ENCODE assay signal across 8 cellular contexts in the genomic region with DNA sequence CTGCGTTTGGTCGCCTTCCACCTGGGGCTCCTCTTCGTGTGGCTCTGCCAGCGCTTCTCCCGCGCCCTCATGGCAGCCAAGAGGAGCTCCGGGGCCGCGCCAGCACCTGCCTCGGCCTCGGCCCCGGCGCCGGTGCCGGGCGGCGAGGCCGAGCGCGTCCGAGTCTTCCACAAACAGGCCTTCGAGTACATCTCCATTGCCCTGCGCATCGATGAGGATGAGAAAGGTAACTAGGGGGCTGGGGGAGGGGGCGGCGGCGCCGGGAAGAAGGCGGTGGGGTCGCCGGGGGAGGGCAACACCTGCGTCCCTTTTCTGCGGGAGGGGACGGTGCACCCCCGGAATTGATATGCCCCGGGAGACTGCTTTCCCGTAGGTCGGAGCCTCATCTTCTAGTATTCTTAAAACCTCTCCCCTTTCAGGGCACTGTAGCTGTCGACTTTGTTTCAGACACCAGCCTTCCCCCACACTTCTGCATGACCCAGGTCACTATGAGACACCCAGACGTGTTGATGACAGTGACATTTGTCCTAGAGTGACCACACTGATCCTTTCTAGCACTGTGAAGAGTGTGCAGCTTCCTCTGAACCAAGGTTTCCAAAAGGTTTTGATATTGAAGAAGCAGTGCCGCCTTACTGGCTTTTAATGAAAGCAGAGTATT. TPM values are rescaled to one million over a fixed set of nuclear protein-coding genes. Genes with fewer than 3 reads are reported as not detected.
DNase-seq lines count a peak whose midpoint lies in the region; ATAC-seq and TF ChIP-seq lines count a peak whose summit lies in the region.

No MANE protein-coding gene starts in this region.

- H3K9me3 ChIP-seq in gastrocnemius medialis, result no peaks in the 10 kb centered on the region

- peaks cover 2% of the 10 kb centered on the region for H3K36me3 Mint-ChIP-seq in activated naive CD8-positive, alpha-beta T cell

- peak overlapping the region; percentile 86 to 97 (median 88) for H3K27ac ChIP-seq in gastrocnemius medialis

- peaks cover 18% of the 10 kb centered on the region in 2 donors for H3K4me1 ChIP-seq in gastrocnemius medialis

- TF ChIP-seq POLR2A in NB4 (IDR thresholded peaks at IDR 0.05; ENCODE audit: extremely low read depth, insufficient read length) (peak; percentile 50), gastrocnemius medialis (IDR thresholded peaks at IDR 0.05) (no peak)

- peaks cover 39% of the 10 kb centered on the region for H3K4me1 Mint-ChIP-seq in activated naive CD8-positive, alpha-beta T cell (ENCODE audit: low read depth)

- DNase-seq in G401 (ENCODE audit: low spot score) (peak; percentile 49), NB4 (ENCODE audit: low read depth) (peak; percentile 64), hepatic stellate cell (ENCODE audit: low spot score) (peak; percentile 14), gastrocnemius medialis (peak; percentile 4 to 27), NCI-H1694 (lab: John Stamatoyannopoulos, UW) (no peak)

- no peak for TF ChIP-seq CTCF in NB4 (IDR thresholded peaks at IDR 0.05; ENCODE audit: low read depth, low read length)
- no peak for TF ChIP-seq CTCF in gastrocnemius medialis (IDR thresholded peaks at IDR 0.05 in 4 of 5, conservative IDR thresholded peaks at IDR 0.05 in 1 of 5)

- H3K9me3 Mint-ChIP-seq in activated naive CD8-positive, alpha-beta T cell (ENCODE audit: low read depth), result no peaks in the 10 kb centered on the region

- intact Hi-C loops in gastrocnemius medialis (cut with DNase I; ENCODE audit: low total_unique reads), result loop anchor here (5.0 kb wide), 1 partner anchor 293 kb away; a partner anchor contains a TSS

- peaks cover 0 to 8% of the 10 kb centered on the region in 2 donors for H3K36me3 ChIP-seq in gastrocnemius medialis

- in situ Hi-C loops in G401 (cut with HindIII; ENCODE audit: low sequenced_read_pairs), result no loop called here
- in situ Hi-C loops in gastrocnemius medialis (cut with MboI; ENCODE audit: low sequenced_read_pairs in 4 of 4), result loop anchor here in 3 of 4 donors (10.0 kb wide), 3 partner anchors 49 to 101 kb away; a partner anchor contains a TSS

- peak overlapping the region; percentile 94 for H3K4me3 ChIP-seq in NB4 (ENCODE audit: low read depth, low read length)
- H3K4me3 ChIP-seq in gastrocnemius medialis, result peak overlapping the region; percentile 68 to 97 (median 82)

- ATAC-seq in GM21576 (IDR thresholded peaks at IDR 0.05; ENCODE audit: unreplicated experiment), result peak; percentile 8
- peak; percentile 37 to 52 for ATAC-seq in gastrocnemius medialis
- no peak for ATAC-seq in GM21737 (IDR thresholded peaks at IDR 0.05; ENCODE audit: unreplicated experiment)

- H3K27ac Mint-ChIP-seq in activated naive CD8-positive, alpha-beta T cell, result peak overlapping the region; percentile 89

- H3K27me3 Mint-ChIP-seq in activated naive CD8-positive, alpha-beta T cell, result no peaks in the 10 kb centered on the region

- H3K27me3 ChIP-seq in gastrocnemius medialis, result no peaks in the 10 kb centered on the region

- H3K4me3 Mint-ChIP-seq in activated naive CD8-positive, alpha-beta T cell, result peak overlapping the region; percentile 97

RNA-seq across cellular contexts. Expression of a gene that starts 0.8 kb away (rescaled TPM):
- total RNA-seq in G401 (2014; rRNA removed; shearing (Covaris generic)), result 21.5 and 52.9 TPM in 2 replicates
- 10 to 100 TPM; 25.0 to 30.6 (median 28.9) TPM for total RNA-seq in gastrocnemius medialis

RNA-seq across cellular contexts. Expression of a gene that starts 24.5 kb away (rescaled TPM):
- total RNA-seq in G401 (2014; rRNA removed; shearing (Covaris generic)), result 94.9 and 118 TPM in 2 replicates
- 10 to 100 TPM; 29.3 to 59.8 (median 36.2) TPM for total RNA-seq in gastrocnemius medialis

RNA-seq across cellular contexts. Expression of a gene that starts 53.3 kb away (rescaled TPM):
- total RNA-seq in G401 (2014; rRNA removed; shearing (Covaris generic)), result 83.6 and 102 TPM in 2 replicates
- 10 to 100 TPM; 32.2 to 75.0 (median 50.0) TPM for total RNA-seq in gastrocnemius medialis
